8 cellular contexts compared by ENCODE assay signal in genomic region chr6:34247481-34248197, GRCh38. TPM values are rescaled to one million over a fixed set of nuclear protein-coding genes. Genes with fewer than 3 reads are reported as not detected.
DNase-seq lines count a peak whose midpoint lies in the region; ATAC-seq, FAIRE-seq and TF ChIP-seq lines count a peak whose summit lies in the region.

No MANE protein-coding gene starts in this region.

- no peak for FAIRE-seq in frontal cortex (lab: Jason Lieb, UNC)

- no peak overlapping the region for H3K9ac ChIP-seq in iPS-20b (ENCODE audit: low read depth, low read length)

- H3K9me3 ChIP-seq in iPS-20b (ENCODE audit: insufficient read depth, low read depth, low read length): no peaks in the 10 kb centered on the region

- H3K27ac Mint-ChIP-seq in activated CD8-positive, alpha-beta T cell treated with anti-CD3 and anti-CD28 coated beads for 36 hours: peak overlapping the region; percentile 63

- DNase-seq in activated CD8-positive, alpha-beta memory T cell treated with anti-CD3 and anti-CD28 coated beads, Interleukin-2, amount 50 U/mL, for 48 hours: peak; percentile 62
- no peak for DNase-seq in activated CD8-positive, alpha-beta memory T cell treated with anti-CD3 and anti-CD28 coated beads, Interleukin-2, amount 50 U/mL, for 4 hours
- DNase-seq in activated CD8-positive, alpha-beta T cell treated with anti-CD3 and anti-CD28 coated beads for 36 hours: no peak
- DNase-seq in frontal cortex (ENCODE audit: low spot score in 2 of 2): no peak

- ATAC-seq in activated CD8-positive, alpha-beta T cell treated with anti-CD3 and anti-CD28 coated beads for 36 hours: no peak
- ATAC-seq in GM21529 (IDR thresholded peaks at IDR 0.05; ENCODE audit: unreplicated experiment) (no peak), GM18867 (IDR thresholded peaks at IDR 0.05; ENCODE audit: unreplicated experiment) (no peak)

- H3K27me3 Mint-ChIP-seq in activated CD8-positive, alpha-beta T cell treated with anti-CD3 and anti-CD28 coated beads for 36 hours: no peaks in the 10 kb centered on the region

- peak overlapping the region; percentile 85 for H3K4me3 Mint-ChIP-seq in activated CD8-positive, alpha-beta T cell treated with anti-CD3 and anti-CD28 coated beads for 36 hours

- CTCF ChIA-PET in activated CD8-positive, alpha-beta T cell treated with anti-CD3 and anti-CD28 coated beads for 36 hours (lab: Charles Lee): interaction anchor here (0.6 to 4.6 kb wide), 9 partner anchors 30 to 361 kb away, joined by 3 to 61 read pairs (median 5); partner anchors contain the start of gene NUDT3

- H3K9me3 Mint-ChIP-seq in activated CD8-positive, alpha-beta T cell treated with anti-CD3 and anti-CD28 coated beads for 36 hours: no peaks in the 10 kb centered on the region

- H3K27me3 ChIP-seq in iPS-20b (ENCODE audit: insufficient read depth, low read length): no peaks in the 10 kb centered on the region

- peaks cover 34% of the 10 kb centered on the region for H3K36me3 ChIP-seq in iPS-20b (ENCODE audit: insufficient read depth, low read depth, low read length)

- intact Hi-C loops in activated CD8-positive, alpha-beta T cell treated with anti-CD3 and anti-CD28 coated beads for 36 hours (cut with micrococcal nuclease): loop anchor here (5.0 kb wide), 1 partner anchor 360 kb away; no protein-coding TSS in a partner anchor

- H3K4me1 Mint-ChIP-seq in activated CD8-positive, alpha-beta T cell treated with anti-CD3 and anti-CD28 coated beads for 36 hours (ENCODE audit: low read depth): peaks cover 50% of the 10 kb centered on the region

- peaks cover 27% of the 10 kb centered on the region for H3K36me3 Mint-ChIP-seq in activated CD8-positive, alpha-beta T cell treated with anti-CD3 and anti-CD28 coated beads for 36 hours (ENCODE audit: low read depth)

- peaks cover 4% of the 10 kb centered on the region; the same call in 1 of the 2 replicates for H3K4me1 ChIP-seq in iPS-20b (ENCODE audit: insufficient read depth, low read length)

- H3K27ac ChIP-seq in iPS-20b (ENCODE audit: low read length) (no peak overlapping the region), temporal lobe (ENCODE audit: low read depth, low read length) (peak overlapping the region; percentile 96)

- TF ChIP-seq CTCF in activated CD8-positive, alpha-beta T cell treated with anti-CD3 and anti-CD28 coated beads for 36 hours (IDR thresholded peaks at IDR 0.05): no peak

- peak overlapping the region; percentile 81; the same call in 1 of the 2 replicates for H3K4me3 ChIP-seq in iPS-20b (ENCODE audit: low read length)

- POLR2A ChIA-PET in activated CD8-positive, alpha-beta T cell treated with anti-CD3 and anti-CD28 coated beads for 36 hours (lab: Charles Lee): interaction anchor here (0.7 to 5.7 kb wide), 12 partner anchors 9 to 177 kb away, joined by 3 to 33 read pairs (median 4); partner anchors contain the start of genes HMGA1, NUDT3 and RPS10

RNA-seq across cellular contexts. Expression of gene SMIM29, which starts 1.2 kb away (rescaled TPM):
- 10 to 100 TPM; 13.3 to 16.4 TPM for total RNA-seq in activated CD8-positive, alpha-beta T cell treated with anti-CD3 and anti-CD28 coated beads for 36 hours
- total RNA-seq in temporal lobe (12.5 TPM), frontal cortex (23.2 TPM)

RNA-seq across cellular contexts. Expression of gene HMGA1, which starts 11.0 kb away (rescaled TPM):
- 100 to 1,000 TPM; 683 to 709 TPM for total RNA-seq in activated CD8-positive, alpha-beta T cell treated with anti-CD3 and anti-CD28 coated beads for 36 hours
- total RNA-seq in temporal lobe (25.3 TPM), frontal cortex (24.5 TPM)

Comparison
In these comparisons a context has a peak if more than half of its experiments do, and no peak if none do; other contexts are left out.
1. RNA of gene HMGA1, which starts 11.0 kb away (total RNA-seq): 683 to 709 TPM in activated CD8-positive, alpha-beta T cell treated with anti-CD3 and anti-CD28 coated beads for 36 hours; 25.3 TPM in temporal lobe (single experiment) and 24.5 TPM in frontal cortex (single experiment); every median in the first group is over 10 times any median in the second.